In genomic region chr12:71760471-71760870, GRCh38 we compare ENCODE assay signal across 16 cellular contexts.
"Had no signal": no experiment of that assay in that cellular context is flagged by ENCODE, and none has a peak within 500 bp of the region (broad histone marks: within the 10 kb centered on the region; RNA-seq: fewer than 3 reads in every experiment).

No MANE protein-coding gene starts in this region.

- H3K27me3 ChIP-seq: gastroesophageal sphincter, heart right ventricle, tibial nerve, vagina had no signal

- H3K27me3 Mint-ChIP-seq: activated naive CD4-positive, alpha-beta T cell treated with anti-CD3 and anti-CD28 coated beads, Interleukin-2, amount 10 ng/mL, durations not matched to agents 7 days and 5 days had no signal

- H3K9me3 Mint-ChIP-seq: WTC11 had no signal

- ATAC-seq: gastroesophageal sphincter, heart right ventricle, WTC11 had no signal

- DNase-seq: activated CD4-positive, alpha-beta T cell treated with anti-CD3 and anti-CD28 coated beads for 48 hours; activated naive CD4-positive, alpha-beta T cell treated with anti-CD3 and anti-CD28 coated beads, Interleukin-2, amount 10 ng/mL, durations not matched to agents 7 days and 5 days; activated T-cell treated with anti-CD3 and anti-CD28 coated beads for 4 hours; dermis blood vessel endothelial cell; heart right ventricle; stimulated activated CD4-positive, alpha-beta T cell treated with anti-CD3 and anti-CD28 coated beads, Interleukin-12 subunit alpha, Interleukin-12 subunit beta, amount 100 ng/mL, for 4 hours; stimulated activated naive CD4-positive, alpha-beta T cell; T-helper 2 cell had no signal

- H3K4me3 Mint-ChIP-seq: activated naive CD4-positive, alpha-beta T cell treated with anti-CD3 and anti-CD28 coated beads, Interleukin-2, amount 10 ng/mL, durations not matched to agents 7 days and 5 days; WTC11 had no signal

- H3K4me3 ChIP-seq: gastroesophageal sphincter, heart right ventricle, tibial nerve, vagina had no signal

- H3K27ac ChIP-seq: gastroesophageal sphincter, heart right ventricle, tibial nerve, vagina had no signal

- H3K27ac Mint-ChIP-seq: activated naive CD4-positive, alpha-beta T cell treated with anti-CD3 and anti-CD28 coated beads, Interleukin-2, amount 10 ng/mL, durations not matched to agents 7 days and 5 days; activated T-helper 2 cell treated with anti-CD3 and anti-CD28 coated beads, Interferon-gamma antibody, Interleukin-2, Interleukin-4, amounts not matched to agents 10 μg/mL and 5 μg/mL and 100 μg/mL, durations not matched to agents 14 hours and 24 hours and 36 hours; WTC11 had no signal

- H3K9me3 ChIP-seq: vagina had no signal

- FAIRE-seq: astrocyte, bronchial epithelial cell, TTC549 had no signal
